Comparison of ENCODE assay signal across 8 cellular contexts in genomic region chr2:69685321-69686048, GRCh38. TPM values are rescaled to one million over a fixed set of nuclear protein-coding genes. Genes with fewer than 3 reads are reported as not detected.
DNase-seq lines count a peak whose midpoint lies in the region; TF ChIP-seq lines count a peak whose summit lies in the region.

No MANE protein-coding gene starts in this region.

- H3K4me3 Mint-ChIP-seq in endothelial cell (ENCODE audit: unreplicated experiment), result no peak overlapping the region

- peaks cover 51% of the 10 kb centered on the region for H3K4me1 Mint-ChIP-seq in endothelial cell (ENCODE audit: unreplicated experiment)

- CTCF ChIA-PET in GM10248 (lab: Yijun Ruan, JAX), result interaction anchor here (1.0 to 1.9 kb wide), 4 partner anchors 12 to 120 kb away, joined by 3 to 11 read pairs (median 6); no protein-coding TSS in a partner anchor

- peak overlapping the region; percentile 100 for H3K27ac Mint-ChIP-seq in endothelial cell (ENCODE audit: unreplicated experiment)

- no peak overlapping the region for H3K4me3 ChIP-seq in left ventricle myocardium inferior

- peak; percentile 62 for DNase-seq in activated CD8-positive, alpha-beta memory T cell treated with anti-CD3 and anti-CD28 coated beads, Interleukin-2, amount 50 U/mL, for 48 hours
- no peak for DNase-seq in activated CD8-positive, alpha-beta memory T cell treated with anti-CD3 and anti-CD28 coated beads, Interleukin-2, amount 50 U/mL, for 4 hours
- DNase-seq in HK-2 (ENCODE audit: unreplicated experiment), result peak; percentile 22
- DNase-seq in endothelial cell (ENCODE audit: low spot score), result no peak
- DNase-seq in stimulated activated CD8-positive, alpha-beta memory T cell treated with anti-CD3 and anti-CD28 coated beads, Interleukin-2, amount 100 ng/mL, for 48 hours (ENCODE audit: low read depth in 2 of 2), result peak; percentile 28 to 35
- no peak for DNase-seq in left ventricle myocardium inferior
- no peak for DNase-seq in GM10248 (ENCODE audit: extremely low spot score)
- DNase-seq in NCI-H1436 (lab: John Stamatoyannopoulos, UW), result no peak

- H3K36me3 Mint-ChIP-seq in endothelial cell (ENCODE audit: low read depth, unreplicated experiment), result no peaks in the 10 kb centered on the region

- H3K36me3 ChIP-seq in left ventricle myocardium inferior, result no peaks in the 10 kb centered on the region

- H3K9me3 Mint-ChIP-seq in endothelial cell (ENCODE audit: unreplicated experiment), result no peaks in the 10 kb centered on the region

- no peak overlapping the region for H3K27ac ChIP-seq in left ventricle myocardium inferior (replicated peaks)

- H3K27me3 ChIP-seq in left ventricle myocardium inferior (ENCODE audit: low read depth), result no peaks in the 10 kb centered on the region

- H3K27me3 Mint-ChIP-seq in endothelial cell (ENCODE audit: unreplicated experiment), result no peaks in the 10 kb centered on the region

- POLR2A ChIA-PET in GM10248 (lab: Yijun Ruan, JAX), result no interaction called here

- H3K9me3 ChIP-seq in left ventricle myocardium inferior (replicated peaks), result no peaks in the 10 kb centered on the region

- H3K4me1 ChIP-seq in left ventricle myocardium inferior, result peaks cover 27% of the 10 kb centered on the region

- intact Hi-C loops in left ventricle myocardium inferior (cut with micrococcal nuclease), result no loop called here

- TF ChIP-seq CTCF in endothelial cell (IDR thresholded peaks at IDR 0.05; ENCODE audit: unreplicated experiment), result no peak
- no peak for TF ChIP-seq CTCF in left ventricle myocardium inferior (IDR thresholded peaks at IDR 0.05; ENCODE audit: borderline replicate concordance)
- no peak for TF ChIP-seq CTCF in GM10248 (IDR thresholded peaks at IDR 0.05; ENCODE audit: control extremely low read depth, extremely low read depth, low read depth, missing control alignments)

RNA-seq across cellular contexts. Expression of gene AAK1, which starts 41.9 kb away (rescaled TPM):
- total RNA-seq in endothelial cell (ENCODE audit: unreplicated experiment) (144 TPM), left ventricle myocardium inferior (133 TPM)

RNA-seq across cellular contexts. Expression of gene ANXA4, which starts 56.4 kb away (rescaled TPM):
- total RNA-seq in endothelial cell (ENCODE audit: unreplicated experiment), result 29.4 TPM
- total RNA-seq in left ventricle myocardium inferior, result 30.6 TPM

Comparison
In these comparisons a context has a peak if more than half of its experiments do, and no peak if none do; other contexts are left out.
1. DNase-seq: peak in activated CD8-positive, alpha-beta memory T cell treated with anti-CD3 and anti-CD28 coated beads, Interleukin-2, amount 50 U/mL, for 48 hours (single experiment), HK-2 (single experiment) and stimulated activated CD8-positive, alpha-beta memory T cell treated with anti-CD3 and anti-CD28 coated beads, Interleukin-2, amount 100 ng/mL, for 48 hours (2 of 2); none in activated CD8-positive, alpha-beta memory T cell treated with anti-CD3 and anti-CD28 coated beads, Interleukin-2, amount 50 U/mL, for 4 hours (single experiment), endothelial cell (single experiment), left ventricle myocardium inferior (single experiment), GM10248 (single experiment) and NCI-H1436 (single experiment).